Comparison of ENCODE assay signal across 26 cellular contexts in genomic region chr7:132608523-132608922, GRCh38.
"Had no signal": no experiment of that assay in that cellular context is flagged by ENCODE, and none has a peak within 500 bp of the region (broad histone marks: within the 10 kb centered on the region; RNA-seq: fewer than 3 reads in every experiment).

No MANE protein-coding gene starts in this region.

- H3K4me1 ChIP-seq: stomach, suprapubic skin, thyroid gland, tibial artery, tibial nerve, transverse colon, upper lobe of left lung, upper lobe of right lung, uterus, vagina had no signal

- DNase-seq: stimulated activated CD4-positive, alpha-beta T cell treated with anti-CD3 and anti-CD28 coated beads, Interleukin-2, amount 100 ng/mL, for 48 hours; stimulated activated CD4-positive, alpha-beta T cell treated with anti-CD3 and anti-CD28 coated beads, Interleukin-4, amount 100 ng/mL, for 1 hour; stimulated activated CD4-positive, alpha-beta T cell treated with anti-CD3 and anti-CD28 coated beads, Interleukin-4, amount 100 ng/mL, for 24 hours; stimulated activated CD4-positive, alpha-beta T cell treated with anti-CD3 and anti-CD28 coated beads, Interleukin-4, amount 100 ng/mL, for 4 hours; stimulated activated CD8-positive, alpha-beta memory T cell treated with anti-CD3 and anti-CD28 coated beads, Interleukin-4, amount 100 ng/mL, for 48 hours; stimulated activated naive B cell treated with anti-CD40 and anti-IgM and Interleukin-4, amounts not matched to agents 10 μg/mL and 1 μg/mL and 100 μg/mL, for 72 hours; stimulated activated naive CD4-positive, alpha-beta T cell; stimulated activated naive CD4-positive, alpha-beta T cell treated with Interleukin-2 at 50 U/mL for 16 hours; stimulated activated naive CD8-positive, alpha-beta T cell treated with anti-CD3 and anti-CD28 coated beads, Interleukin-15, amount 100 ng/mL, for 72 hours; stimulated activated naive CD8-positive, alpha-beta T cell treated with anti-CD3 and anti-CD28 coated beads, Interleukin-15, Interleukin-2, amounts not matched to agents 100 U/mL and 50 U/mL, for 24 hours; stomach; substantia nigra; testis; thyroid gland; tibial artery; transverse colon; trophoblast cell; upper lobe of left lung; upper lobe of right lung; uterus had no signal

- H3K9me3 ChIP-seq: stomach, suprapubic skin, testis, thoracic aorta, thyroid gland, tibial artery, tibial nerve, transverse colon, upper lobe of left lung, upper lobe of right lung, uterus, vagina had no signal

- H3K4me3 ChIP-seq: stomach, suprapubic skin, testis, thoracic aorta, thyroid gland, tibial artery, tibial nerve, transverse colon, upper lobe of left lung, upper lobe of right lung, uterus, vagina had no signal

- H3K27ac ChIP-seq: stomach, suprapubic skin, testis, thoracic aorta, thyroid gland, tibial artery, tibial nerve, transverse colon, upper lobe of left lung, upper lobe of right lung, uterus, vagina had no signal

- H3K36me3 ChIP-seq: stomach, suprapubic skin, thoracic aorta, thyroid gland, tibial artery, tibial nerve, transverse colon, upper lobe of left lung, upper lobe of right lung, uterus, vagina had no signal

- H3K27me3 ChIP-seq: testis, thyroid gland, tibial nerve, transverse colon, upper lobe of left lung, upper lobe of right lung, uterus, vagina had no signal

- ATAC-seq: stimulated activated effector memory CD8-positive, alpha-beta T cell treated with anti-CD3 and anti-CD28 coated beads, Interleukin-12 subunit alpha, Interleukin-12 subunit beta, amount 100 ng/mL, for 72 hours; stimulated activated memory B cell treated with anti-CD40 and anti-IgM and Interleukin-4, amounts not matched to agents 10 μg/mL and 1 μg/mL and 100 μg/mL, for 72 hours; stimulated activated naive B cell treated with anti-CD40 and anti-IgM and Interleukin-4, amounts not matched to agents 10 μg/mL and 1 μg/mL and 100 μg/mL, for 72 hours; stimulated activated naive CD8-positive, alpha-beta T cell treated with anti-CD3 and anti-CD28 coated beads, Interleukin-15, amount 100 ng/mL, for 72 hours; stimulated activated naive CD8-positive, alpha-beta T cell treated with anti-CD3 and anti-CD28 coated beads, Interleukin-15, Interleukin-2, amounts not matched to agents 100 U/mL and 50 U/mL, for 24 hours; upper lobe of right lung had no signal
